3 cellular contexts compared by ENCODE assay signal in the genomic region with DNA sequence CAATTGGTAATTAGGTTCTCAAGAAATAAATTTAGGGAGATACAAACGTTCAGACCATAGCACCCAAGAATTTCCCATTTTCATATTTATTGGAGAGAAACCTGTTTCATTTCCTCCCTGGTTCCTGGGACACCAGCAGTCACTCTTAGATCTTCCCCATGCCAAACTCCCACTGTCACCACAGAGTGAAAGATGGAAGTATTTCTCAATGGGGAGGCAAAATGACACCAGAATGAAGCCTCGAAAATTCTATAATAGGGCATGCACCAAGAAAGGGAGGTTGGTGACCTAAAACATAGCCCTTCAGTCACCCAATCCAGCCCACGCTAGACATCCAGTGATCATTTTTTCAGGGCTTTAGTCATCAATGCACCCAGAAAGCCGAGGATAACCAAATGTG.
"Had no signal": no experiment of that assay in that cellular context is flagged by ENCODE, and none has a peak within 500 bp of the region (broad histone marks: within the 10 kb centered on the region; RNA-seq: fewer than 3 reads in every experiment).

No MANE protein-coding gene starts in this region.

- DNase-seq: GDM1, GF-D8 had no signal

- ATAC-seq: GM12878 had no signal

- H3K4me3 ChIP-seq: GM12878 had no signal
